Comparison of ENCODE assay signal across 11 cellular contexts in genomic region chrX:11540532-11541377, GRCh38.
DNase-seq lines count a peak whose midpoint lies in the region; ATAC-seq, FAIRE-seq and TF ChIP-seq lines count a peak whose summit lies in the region.
"Had no signal": no experiment of that assay in that cellular context is flagged by ENCODE, and none has a peak within 500 bp of the region (broad histone marks: within the 10 kb centered on the region; RNA-seq: fewer than 3 reads in every experiment).

No MANE protein-coding gene starts in this region.

- no peaks in the 10 kb centered on the region for H3K27me3 Mint-ChIP-seq in activated T-helper 2 cell treated with anti-CD3 and anti-CD28 coated beads, Interferon-gamma antibody, Interleukin-2, Interleukin-4, amounts not matched to agents 10 μg/mL and 5 μg/mL and 100 μg/mL, durations not matched to agents 14 hours and 24 hours and 36 hours (ENCODE audit: low read depth)
- H3K27me3 Mint-ChIP-seq: activated naive CD8-positive, alpha-beta T cell; stimulated activated memory B cell treated with anti-CD40 and anti-IgM and Interleukin-4, amounts not matched to agents 10 μg/mL and 1 μg/mL and 100 μg/mL, for 72 hours had no signal

- H3K36me3 ChIP-seq in thyroid gland: no peaks in the 10 kb centered on the region

- no peaks in the 10 kb centered on the region for H3K9me3 ChIP-seq in right cardiac atrium (ENCODE audit: control insufficient read depth, low read length)
- H3K9me3 ChIP-seq in thyroid gland: no peaks in the 10 kb centered on the region

- H3K4me3 ChIP-seq in right cardiac atrium (ENCODE audit: low read length) (no peak overlapping the region), thyroid gland (replicated peaks in 1 of 3) (no peak overlapping the region)

- H3K4me3 Mint-ChIP-seq in activated T-helper 2 cell treated with anti-CD3 and anti-CD28 coated beads, Interferon-gamma antibody, Interleukin-2, Interleukin-4, amounts not matched to agents 10 μg/mL and 5 μg/mL and 100 μg/mL, durations not matched to agents 14 hours and 24 hours and 36 hours (ENCODE audit: low read depth): no peak overlapping the region
- H3K4me3 Mint-ChIP-seq: activated naive CD8-positive, alpha-beta T cell; IgD-negative memory B cell; stimulated activated memory B cell treated with anti-CD40 and anti-IgM and Interleukin-4, amounts not matched to agents 10 μg/mL and 1 μg/mL and 100 μg/mL, for 72 hours had no signal

- H3K4me1 Mint-ChIP-seq in activated T-helper 2 cell treated with anti-CD3 and anti-CD28 coated beads, Interferon-gamma antibody, Interleukin-2, Interleukin-4, amounts not matched to agents 10 μg/mL and 5 μg/mL and 100 μg/mL, durations not matched to agents 14 hours and 24 hours and 36 hours (ENCODE audit: low read depth): no peaks in the 10 kb centered on the region
- H3K4me1 Mint-ChIP-seq: IgD-negative memory B cell had no signal

- TF ChIP-seq CTCF in thyroid gland (IDR thresholded peaks at IDR 0.05): no peak

- peak; percentile 5 to 8 for DNase-seq in Kasumi-1 (lab: John Stamatoyannopoulos, UW)
- DNase-seq in right cardiac atrium: peak in 1 of 3 donors; percentile 38
- no peak for DNase-seq in C1 segment of cervical spinal cord (lab: John Stamatoyannopoulos, UW)
- no peak for DNase-seq in activated T-helper 2 cell treated with anti-CD3 and anti-CD28 coated beads, Interferon-gamma antibody, Interleukin-2, Interleukin-4, amounts not matched to agents 10 μg/mL and 5 μg/mL and 100 μg/mL, durations not matched to agents 14 hours and 24 hours and 36 hours (ENCODE audit: low spot score)
- no peak for DNase-seq in thyroid gland
- no peak for DNase-seq in frontal cortex (ENCODE audit: low spot score in 2 of 2)

- WGBS in right cardiac atrium: 64% methylated on average over 4 of the region's 4 CpGs
- 66 to 86% methylated on average over 4 of the region's 4 CpGs for WGBS in thyroid gland, 2 donors

- no peak overlapping the region for H3K27ac Mint-ChIP-seq in activated T-helper 2 cell treated with anti-CD3 and anti-CD28 coated beads, Interferon-gamma antibody, Interleukin-2, Interleukin-4, amounts not matched to agents 10 μg/mL and 5 μg/mL and 100 μg/mL, durations not matched to agents 14 hours and 24 hours and 36 hours
- H3K27ac Mint-ChIP-seq: activated naive CD8-positive, alpha-beta T cell; IgD-negative memory B cell; stimulated activated memory B cell treated with anti-CD40 and anti-IgM and Interleukin-4, amounts not matched to agents 10 μg/mL and 1 μg/mL and 100 μg/mL, for 72 hours had no signal

- FAIRE-seq in frontal cortex (lab: Jason Lieb, UNC): no peak

- ATAC-seq in GM18508 (IDR thresholded peaks at IDR 0.05; ENCODE audit: insufficient read depth, unreplicated experiment) (peak; percentile 70), GM21786 (IDR thresholded peaks at IDR 0.05; ENCODE audit: unreplicated experiment) (peak; percentile 91), right cardiac atrium (peak; percentile 50 to 57)
- ATAC-seq: stimulated activated memory B cell treated with anti-CD40 and anti-IgM and Interleukin-4, amounts not matched to agents 10 μg/mL and 1 μg/mL and 100 μg/mL, for 72 hours had no signal

- H3K27me3 ChIP-seq in right cardiac atrium (ENCODE audit: control insufficient read depth, insufficient read depth) (no peaks in the 10 kb centered on the region), thyroid gland (no peaks in the 10 kb centered on the region)

- H3K4me1 ChIP-seq in right cardiac atrium (ENCODE audit: control insufficient read depth, insufficient read depth, low read length) (no peaks in the 10 kb centered on the region), thyroid gland (no peaks in the 10 kb centered on the region)

- no peaks in the 10 kb centered on the region for H3K9me3 Mint-ChIP-seq in activated T-helper 2 cell treated with anti-CD3 and anti-CD28 coated beads, Interferon-gamma antibody, Interleukin-2, Interleukin-4, amounts not matched to agents 10 μg/mL and 5 μg/mL and 100 μg/mL, durations not matched to agents 14 hours and 24 hours and 36 hours
- H3K9me3 Mint-ChIP-seq: IgD-negative memory B cell; stimulated activated memory B cell treated with anti-CD40 and anti-IgM and Interleukin-4, amounts not matched to agents 10 μg/mL and 1 μg/mL and 100 μg/mL, for 72 hours had no signal

- no peak for TF ChIP-seq POLR2A in thyroid gland (IDR thresholded peaks at IDR 0.05)

- intact Hi-C loops in right cardiac atrium (cut with DNase I): no loop called here
- intact Hi-C loops in activated T-helper 2 cell treated with anti-CD3 and anti-CD28 coated beads, Interferon-gamma antibody, Interleukin-2, Interleukin-4, amounts not matched to agents 10 μg/mL and 5 μg/mL and 100 μg/mL, durations not matched to agents 14 hours and 24 hours and 36 hours (cut with micrococcal nuclease): no loop called here
- intact Hi-C loops in thyroid gland (cut with DNase I): no loop called here

- H3K27ac ChIP-seq in right cardiac atrium (ENCODE audit: low read length): no peak overlapping the region
- no peak overlapping the region for H3K27ac ChIP-seq in thyroid gland

- H3K36me3 Mint-ChIP-seq in activated T-helper 2 cell treated with anti-CD3 and anti-CD28 coated beads, Interferon-gamma antibody, Interleukin-2, Interleukin-4, amounts not matched to agents 10 μg/mL and 5 μg/mL and 100 μg/mL, durations not matched to agents 14 hours and 24 hours and 36 hours (ENCODE audit: low read depth): no peaks in the 10 kb centered on the region
- H3K36me3 Mint-ChIP-seq: activated naive CD8-positive, alpha-beta T cell; IgD-negative memory B cell; stimulated activated memory B cell treated with anti-CD40 and anti-IgM and Interleukin-4, amounts not matched to agents 10 μg/mL and 1 μg/mL and 100 μg/mL, for 72 hours had no signal

Comparison
In these comparisons a context has a peak if more than half of its experiments do, and no peak if none do; other contexts are left out.
1. DNase-seq: peak in Kasumi-1 (2 of 2); none in C1 segment of cervical spinal cord (0 of 14), activated T-helper 2 cell treated with anti-CD3 and anti-CD28 coated beads, Interferon-gamma antibody, Interleukin-2, Interleukin-4, amounts not matched to agents 10 μg/mL and 5 μg/mL and 100 μg/mL, durations not matched to agents 14 hours and 24 hours and 36 hours (single experiment), thyroid gland (0 of 2) and frontal cortex (0 of 2).
2. Peak in every context shown above with its lines, with median percentiles within 50 percentile points of each other: ATAC-seq.